In the genomic region with DNA sequence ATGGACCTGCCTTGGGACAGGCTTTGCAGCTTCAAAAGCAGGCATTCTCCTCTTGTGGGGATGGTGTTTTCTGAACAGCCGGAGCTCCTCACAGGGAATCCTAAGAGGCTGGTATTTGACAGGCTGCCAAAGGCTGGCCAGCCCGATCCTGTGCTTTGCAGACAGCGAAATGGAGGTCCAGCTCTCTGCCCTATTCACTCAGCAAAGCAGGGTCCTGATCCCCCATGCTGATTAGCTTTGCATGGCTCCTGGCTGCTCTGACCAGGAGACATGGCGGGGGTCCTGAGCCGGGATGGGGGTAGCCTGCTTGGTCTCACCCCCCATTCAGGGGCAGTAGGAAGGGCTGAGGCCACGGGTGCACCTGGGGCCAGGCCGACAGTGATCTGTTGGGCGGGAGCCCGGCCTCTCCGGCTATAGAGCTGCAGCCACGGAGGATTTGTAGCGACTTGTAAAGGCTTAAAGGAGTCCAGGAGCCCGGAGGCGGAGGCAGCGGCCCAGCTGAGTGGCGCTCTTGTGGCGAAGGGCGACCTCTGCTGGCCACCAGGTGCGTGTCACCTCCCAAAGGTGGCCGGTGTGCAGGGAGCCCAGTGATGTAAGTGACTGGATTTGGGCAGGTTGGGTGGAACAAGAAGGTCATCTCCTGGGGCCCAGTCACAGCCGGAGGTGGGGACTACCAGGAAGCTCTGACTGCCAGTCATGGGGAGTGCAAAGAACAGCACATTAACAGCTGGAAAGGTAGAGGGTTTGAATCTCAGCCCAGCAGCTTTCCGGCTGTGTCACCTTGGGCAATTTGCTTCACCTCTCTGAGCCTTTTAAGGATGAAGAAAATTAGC, we compare ENCODE assay signal across 1 cellular context.
TF ChIP-seq lines count a peak whose summit lies in the region.

No MANE protein-coding gene starts in this region.

TF ChIP-seq in HEK293, 187 proteins besides CTCF, POLR2A, EP300 and RAD21 (continued from another document and continues in another):
- TF ChIP-seq, protein P1, sequence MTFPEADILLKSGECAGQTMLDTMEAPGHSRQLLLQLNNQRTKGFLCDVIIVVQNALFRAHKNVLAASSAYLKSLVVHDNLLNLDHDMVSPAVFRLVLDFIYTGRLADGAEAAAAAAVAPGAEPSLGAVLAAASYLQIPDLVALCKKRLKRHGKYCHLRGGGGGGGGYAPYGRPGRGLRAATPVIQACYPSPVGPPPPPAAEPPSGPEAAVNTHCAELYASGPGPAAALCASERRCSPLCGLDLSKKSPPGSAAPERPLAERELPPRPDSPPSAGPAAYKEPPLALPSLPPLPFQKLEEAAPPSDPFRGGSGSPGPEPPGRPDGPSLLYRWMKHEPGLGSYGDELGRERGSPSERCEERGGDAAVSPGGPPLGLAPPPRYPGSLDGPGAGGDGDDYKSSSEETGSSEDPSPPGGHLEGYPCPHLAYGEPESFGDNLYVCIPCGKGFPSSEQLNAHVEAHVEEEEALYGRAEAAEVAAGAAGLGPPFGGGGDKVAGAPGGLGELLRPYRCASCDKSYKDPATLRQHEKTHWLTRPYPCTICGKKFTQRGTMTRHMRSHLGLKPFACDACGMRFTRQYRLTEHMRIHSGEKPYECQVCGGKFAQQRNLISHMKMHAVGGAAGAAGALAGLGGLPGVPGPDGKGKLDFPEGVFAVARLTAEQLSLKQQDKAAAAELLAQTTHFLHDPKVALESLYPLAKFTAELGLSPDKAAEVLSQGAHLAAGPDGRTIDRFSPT (tag by site-specific recombination; IDR thresholded peaks at IDR 0.05): no peak
- TF ChIP-seq ZNF404 (tag by site-specific recombination; IDR thresholded peaks at IDR 0.05) (no peak), ZNF146 (tag by site-specific recombination; IDR thresholded peaks at IDR 0.05) (no peak), ZBTB8A (tag by site-specific recombination; IDR thresholded peaks at IDR 0.05) (peak; percentile 39), KLF10 (tag by site-specific recombination; IDR thresholded peaks at IDR 0.05) (no peak), ZNF626 (tag by site-specific recombination; IDR thresholded peaks at IDR 0.05) (no peak), SP2 (tag by site-specific recombination; IDR thresholded peaks at IDR 0.05) (no peak), ZNF654 (tag by site-specific recombination; IDR thresholded peaks at IDR 0.05; ENCODE audit: low read depth) (peak; percentile 91), WT1 (tag by site-specific recombination; IDR thresholded peaks at IDR 0.05) (no peak), KLF16 (tag by site-specific recombination; IDR thresholded peaks at IDR 0.05) (no peak), ZSCAN23 (tag by site-specific recombination; IDR thresholded peaks at IDR 0.05) (no peak), ZNF621 (tag by site-specific recombination; IDR thresholded peaks at IDR 0.05) (no peak), ZNF670 (tag by site-specific recombination; IDR thresholded peaks at IDR 0.05; ENCODE audit: low read depth) (no peak), ZIC2 (tag by site-specific recombination; IDR thresholded peaks at IDR 0.05) (peak; percentile 50; the same call in 1 of the 2 replicates), GLI2 (tag by site-specific recombination; IDR thresholded peaks at IDR 0.05; ENCODE audit: borderline replicate concordance, low read depth) (no peak), ZNF610 (tag by site-specific recombination; IDR thresholded peaks at IDR 0.05; ENCODE audit: borderline replicate concordance) (no peak), SCRT1 (tag by site-specific recombination; IDR thresholded peaks at IDR 0.05; ENCODE audit: borderline replicate concordance) (no peak), GLIS1 (tag by site-specific recombination; IDR thresholded peaks at IDR 0.05) (peak; percentile 33; the same call in 1 of the 2 replicates), GFI1B (tag by site-specific recombination; IDR thresholded peaks at IDR 0.05) (no peak), ZNF48 (tag by site-specific recombination; IDR thresholded peaks at IDR 0.05) (no peak), ZNF433 (tag by site-specific recombination; IDR thresholded peaks at IDR 0.05; ENCODE audit: low read depth) (no peak), ZNF660 (tag by site-specific recombination; IDR thresholded peaks at IDR 0.05) (peak; percentile 80), ZNF426 (tag by site-specific recombination; IDR thresholded peaks at IDR 0.05) (no peak), ZNF658 (tag by site-specific recombination; IDR thresholded peaks at IDR 0.05) (no peak), ZNF221 (tag by site-specific recombination; IDR thresholded peaks at IDR 0.05; ENCODE audit: borderline replicate concordance) (no peak), ZNF211 (tag by site-specific recombination; IDR thresholded peaks at IDR 0.05; ENCODE audit: low read depth) (no peak), BCL11B (tag by site-specific recombination; IDR thresholded peaks at IDR 0.05; ENCODE audit: low read depth) (no peak), ZNF792 (tag by site-specific recombination; IDR thresholded peaks at IDR 0.05) (no peak), ZNF571 (tag by site-specific recombination; IDR thresholded peaks at IDR 0.05) (no peak), ZNF350 (tag by site-specific recombination; IDR thresholded peaks at IDR 0.05) (no peak), ZNF155 (tag by site-specific recombination; IDR thresholded peaks at IDR 0.05) (no peak), ZNF830 (tag by site-specific recombination; IDR thresholded peaks at IDR 0.05; ENCODE audit: low read depth) (no peak)
- TF ChIP-seq, protein P2, sequence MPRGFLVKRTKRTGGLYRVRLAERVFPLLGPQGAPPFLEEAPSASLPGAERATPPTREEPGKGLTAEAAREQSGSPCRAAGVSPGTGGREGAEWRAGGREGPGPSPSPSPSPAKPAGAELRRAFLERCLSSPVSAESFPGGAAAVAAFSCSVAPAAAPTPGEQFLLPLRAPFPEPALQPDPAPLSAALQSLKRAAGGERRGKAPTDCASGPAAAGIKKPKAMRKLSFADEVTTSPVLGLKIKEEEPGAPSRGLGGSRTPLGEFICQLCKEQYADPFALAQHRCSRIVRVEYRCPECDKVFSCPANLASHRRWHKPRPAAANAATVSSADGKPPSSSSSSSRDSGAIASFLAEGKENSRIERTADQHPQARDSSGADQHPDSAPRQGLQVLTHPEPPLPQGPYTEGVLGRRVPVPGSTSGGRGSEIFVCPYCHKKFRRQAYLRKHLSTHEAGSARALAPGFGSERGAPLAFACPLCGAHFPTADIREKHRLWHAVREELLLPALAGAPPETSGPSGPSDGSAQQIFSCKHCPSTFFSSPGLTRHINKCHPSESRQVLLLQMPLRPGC (tag by site-specific recombination; IDR thresholded peaks at IDR 0.05): no peak
- TF ChIP-seq, protein P3, sequence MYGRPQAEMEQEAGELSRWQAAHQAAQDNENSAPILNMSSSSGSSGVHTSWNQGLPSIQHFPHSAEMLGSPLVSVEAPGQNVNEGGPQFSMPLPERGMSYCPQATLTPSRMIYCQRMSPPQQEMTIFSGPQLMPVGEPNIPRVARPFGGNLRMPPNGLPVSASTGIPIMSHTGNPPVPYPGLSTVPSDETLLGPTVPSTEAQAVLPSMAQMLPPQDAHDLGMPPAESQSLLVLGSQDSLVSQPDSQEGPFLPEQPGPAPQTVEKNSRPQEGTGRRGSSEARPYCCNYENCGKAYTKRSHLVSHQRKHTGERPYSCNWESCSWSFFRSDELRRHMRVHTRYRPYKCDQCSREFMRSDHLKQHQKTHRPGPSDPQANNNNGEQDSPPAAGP (tag by site-specific recombination; IDR thresholded peaks at IDR 0.05): peak; percentile 58
- TF ChIP-seq, protein P4, sequence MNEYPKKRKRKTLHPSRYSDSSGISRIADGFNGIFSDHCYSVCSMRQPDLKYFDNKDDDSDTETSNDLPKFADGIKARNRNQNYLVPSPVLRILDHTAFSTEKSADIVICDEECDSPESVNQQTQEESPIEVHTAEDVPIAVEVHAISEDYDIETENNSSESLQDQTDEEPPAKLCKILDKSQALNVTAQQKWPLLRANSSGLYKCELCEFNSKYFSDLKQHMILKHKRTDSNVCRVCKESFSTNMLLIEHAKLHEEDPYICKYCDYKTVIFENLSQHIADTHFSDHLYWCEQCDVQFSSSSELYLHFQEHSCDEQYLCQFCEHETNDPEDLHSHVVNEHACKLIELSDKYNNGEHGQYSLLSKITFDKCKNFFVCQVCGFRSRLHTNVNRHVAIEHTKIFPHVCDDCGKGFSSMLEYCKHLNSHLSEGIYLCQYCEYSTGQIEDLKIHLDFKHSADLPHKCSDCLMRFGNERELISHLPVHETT (tag by site-specific recombination; IDR thresholded peaks at IDR 0.05): no peak
- TF ChIP-seq, protein P5, sequence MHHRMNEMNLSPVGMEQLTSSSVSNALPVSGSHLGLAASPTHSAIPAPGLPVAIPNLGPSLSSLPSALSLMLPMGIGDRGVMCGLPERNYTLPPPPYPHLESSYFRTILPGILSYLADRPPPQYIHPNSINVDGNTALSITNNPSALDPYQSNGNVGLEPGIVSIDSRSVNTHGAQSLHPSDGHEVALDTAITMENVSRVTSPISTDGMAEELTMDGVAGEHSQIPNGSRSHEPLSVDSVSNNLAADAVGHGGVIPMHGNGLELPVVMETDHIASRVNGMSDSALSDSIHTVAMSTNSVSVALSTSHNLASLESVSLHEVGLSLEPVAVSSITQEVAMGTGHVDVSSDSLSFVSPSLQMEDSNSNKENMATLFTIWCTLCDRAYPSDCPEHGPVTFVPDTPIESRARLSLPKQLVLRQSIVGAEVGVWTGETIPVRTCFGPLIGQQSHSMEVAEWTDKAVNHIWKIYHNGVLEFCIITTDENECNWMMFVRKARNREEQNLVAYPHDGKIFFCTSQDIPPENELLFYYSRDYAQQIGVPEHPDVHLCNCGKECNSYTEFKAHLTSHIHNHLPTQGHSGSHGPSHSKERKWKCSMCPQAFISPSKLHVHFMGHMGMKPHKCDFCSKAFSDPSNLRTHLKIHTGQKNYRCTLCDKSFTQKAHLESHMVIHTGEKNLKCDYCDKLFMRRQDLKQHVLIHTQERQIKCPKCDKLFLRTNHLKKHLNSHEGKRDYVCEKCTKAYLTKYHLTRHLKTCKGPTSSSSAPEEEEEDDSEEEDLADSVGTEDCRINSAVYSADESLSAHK (tag by site-specific recombination; IDR thresholded peaks at IDR 0.05): no peak
- TF ChIP-seq, protein P6, sequence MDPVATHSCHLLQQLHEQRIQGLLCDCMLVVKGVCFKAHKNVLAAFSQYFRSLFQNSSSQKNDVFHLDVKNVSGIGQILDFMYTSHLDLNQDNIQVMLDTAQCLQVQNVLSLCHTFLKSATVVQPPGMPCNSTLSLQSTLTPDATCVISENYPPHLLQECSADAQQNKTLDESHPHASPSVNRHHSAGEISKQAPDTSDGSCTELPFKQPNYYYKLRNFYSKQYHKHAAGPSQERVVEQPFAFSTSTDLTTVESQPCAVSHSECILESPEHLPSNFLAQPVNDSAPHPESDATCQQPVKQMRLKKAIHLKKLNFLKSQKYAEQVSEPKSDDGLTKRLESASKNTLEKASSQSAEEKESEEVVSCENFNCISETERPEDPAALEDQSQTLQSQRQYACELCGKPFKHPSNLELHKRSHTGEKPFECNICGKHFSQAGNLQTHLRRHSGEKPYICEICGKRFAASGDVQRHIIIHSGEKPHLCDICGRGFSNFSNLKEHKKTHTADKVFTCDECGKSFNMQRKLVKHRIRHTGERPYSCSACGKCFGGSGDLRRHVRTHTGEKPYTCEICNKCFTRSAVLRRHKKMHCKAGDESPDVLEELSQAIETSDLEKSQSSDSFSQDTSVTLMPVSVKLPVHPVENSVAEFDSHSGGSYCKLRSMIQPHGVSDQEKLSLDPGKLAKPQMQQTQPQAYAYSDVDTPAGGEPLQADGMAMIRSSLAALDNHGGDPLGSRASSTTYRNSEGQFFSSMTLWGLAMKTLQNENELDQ (tag by site-specific recombination; IDR thresholded peaks at IDR 0.05; ENCODE audit: low read depth): no peak
- TF ChIP-seq, protein P7, sequence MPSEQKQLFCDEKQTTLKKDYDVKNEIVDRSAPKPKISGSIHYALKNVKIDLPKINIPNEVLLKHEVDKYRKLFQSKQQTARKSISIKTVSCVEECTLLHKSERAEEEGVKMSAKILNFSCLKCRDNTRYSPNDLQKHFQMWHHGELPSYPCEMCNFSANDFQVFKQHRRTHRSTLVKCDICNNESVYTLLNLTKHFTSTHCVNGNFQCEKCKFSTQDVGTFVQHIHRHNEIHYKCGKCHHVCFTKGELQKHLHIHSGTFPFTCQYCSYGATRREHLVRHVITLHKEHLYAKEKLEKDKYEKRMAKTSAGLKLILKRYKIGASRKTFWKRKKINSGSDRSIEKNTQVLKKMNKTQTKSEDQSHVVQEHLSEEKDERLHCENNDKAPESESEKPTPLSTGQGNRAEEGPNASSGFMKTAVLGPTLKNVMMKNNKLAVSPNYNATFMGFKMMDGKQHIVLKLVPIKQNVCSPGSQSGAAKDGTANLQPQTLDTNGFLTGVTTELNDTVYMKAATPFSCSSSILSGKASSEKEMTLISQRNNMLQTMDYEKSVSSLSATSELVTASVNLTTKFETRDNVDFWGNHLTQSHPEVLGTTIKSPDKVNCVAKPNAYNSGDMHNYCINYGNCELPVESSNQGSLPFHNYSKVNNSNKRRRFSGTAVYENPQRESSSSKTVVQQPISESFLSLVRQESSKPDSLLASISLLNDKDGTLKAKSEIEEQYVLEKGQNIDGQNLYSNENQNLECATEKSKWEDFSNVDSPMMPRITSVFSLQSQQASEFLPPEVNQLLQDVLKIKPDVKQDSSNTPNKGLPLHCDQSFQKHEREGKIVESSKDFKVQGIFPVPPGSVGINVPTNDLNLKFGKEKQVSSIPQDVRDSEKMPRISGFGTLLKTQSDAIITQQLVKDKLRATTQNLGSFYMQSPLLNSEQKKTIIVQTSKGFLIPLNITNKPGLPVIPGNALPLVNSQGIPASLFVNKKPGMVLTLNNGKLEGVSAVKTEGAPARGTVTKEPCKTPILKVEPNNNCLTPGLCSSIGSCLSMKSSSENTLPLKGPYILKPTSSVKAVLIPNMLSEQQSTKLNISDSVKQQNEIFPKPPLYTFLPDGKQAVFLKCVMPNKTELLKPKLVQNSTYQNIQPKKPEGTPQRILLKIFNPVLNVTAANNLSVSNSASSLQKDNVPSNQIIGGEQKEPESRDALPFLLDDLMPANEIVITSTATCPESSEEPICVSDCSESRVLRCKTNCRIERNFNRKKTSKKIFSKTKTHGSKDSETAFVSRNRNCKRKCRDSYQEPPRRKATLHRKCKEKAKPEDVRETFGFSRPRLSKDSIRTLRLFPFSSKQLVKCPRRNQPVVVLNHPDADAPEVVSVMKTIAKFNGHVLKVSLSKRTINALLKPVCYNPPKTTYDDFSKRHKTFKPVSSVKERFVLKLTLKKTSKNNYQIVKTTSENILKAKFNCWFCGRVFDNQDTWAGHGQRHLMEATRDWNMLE (tag by site-specific recombination; conservative IDR thresholded peaks at IDR 0.05; ENCODE audit: low read depth): no peak
- TF ChIP-seq, protein P8, sequence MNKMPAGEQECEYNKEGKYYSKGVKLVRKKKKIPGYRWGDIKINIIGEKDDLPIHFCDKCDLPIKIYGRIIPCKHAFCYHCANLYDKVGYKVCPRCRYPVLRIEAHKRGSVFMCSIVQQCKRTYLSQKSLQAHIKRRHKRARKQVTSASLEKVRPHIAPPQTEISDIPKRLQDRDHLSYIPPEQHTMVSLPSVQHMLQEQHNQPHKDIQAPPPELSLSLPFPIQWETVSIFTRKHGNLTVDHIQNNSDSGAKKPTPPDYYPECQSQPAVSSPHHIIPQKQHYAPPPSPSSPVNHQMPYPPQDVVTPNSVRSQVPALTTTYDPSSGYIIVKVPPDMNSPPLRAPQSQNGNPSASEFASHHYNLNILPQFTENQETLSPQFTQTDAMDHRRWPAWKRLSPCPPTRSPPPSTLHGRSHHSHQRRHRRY (tag by site-specific recombination; IDR thresholded peaks at IDR 0.05): no peak
